Comparison of ENCODE assay signal across 2 cellular contexts in the genomic region with DNA sequence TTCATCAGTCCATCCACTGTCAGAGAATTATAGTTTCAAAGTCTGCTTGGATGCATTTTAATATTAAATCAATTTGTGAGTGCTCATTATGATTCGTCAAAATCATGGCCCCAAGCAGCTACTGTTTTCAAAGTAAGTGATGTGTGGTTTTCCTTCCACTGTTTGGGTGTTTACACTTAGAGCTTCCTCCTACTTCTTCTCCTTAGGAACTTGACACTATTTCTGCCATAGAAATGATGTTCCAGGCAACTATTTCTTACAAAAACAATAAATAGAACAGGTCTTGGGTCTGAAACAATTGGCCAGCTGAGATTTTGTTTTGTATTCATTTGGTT.
TF ChIP-seq lines count a peak whose summit lies in the region.

No MANE protein-coding gene starts in this region.

TF ChIP-seq in GM12878, 131 proteins besides CTCF, POLR2A, EP300 and RAD21 (continued from another document):
- TF ChIP-seq ZBTB33 (IDR thresholded peaks at IDR 0.05) = no peak
TF ChIP-seq in GM12878: peak in this region for 0.

TF ChIP-seq in HepG2, 621 proteins besides CTCF, POLR2A, EP300 and RAD21 (continued from another document):
- TF ChIP-seq, protein P1, sequence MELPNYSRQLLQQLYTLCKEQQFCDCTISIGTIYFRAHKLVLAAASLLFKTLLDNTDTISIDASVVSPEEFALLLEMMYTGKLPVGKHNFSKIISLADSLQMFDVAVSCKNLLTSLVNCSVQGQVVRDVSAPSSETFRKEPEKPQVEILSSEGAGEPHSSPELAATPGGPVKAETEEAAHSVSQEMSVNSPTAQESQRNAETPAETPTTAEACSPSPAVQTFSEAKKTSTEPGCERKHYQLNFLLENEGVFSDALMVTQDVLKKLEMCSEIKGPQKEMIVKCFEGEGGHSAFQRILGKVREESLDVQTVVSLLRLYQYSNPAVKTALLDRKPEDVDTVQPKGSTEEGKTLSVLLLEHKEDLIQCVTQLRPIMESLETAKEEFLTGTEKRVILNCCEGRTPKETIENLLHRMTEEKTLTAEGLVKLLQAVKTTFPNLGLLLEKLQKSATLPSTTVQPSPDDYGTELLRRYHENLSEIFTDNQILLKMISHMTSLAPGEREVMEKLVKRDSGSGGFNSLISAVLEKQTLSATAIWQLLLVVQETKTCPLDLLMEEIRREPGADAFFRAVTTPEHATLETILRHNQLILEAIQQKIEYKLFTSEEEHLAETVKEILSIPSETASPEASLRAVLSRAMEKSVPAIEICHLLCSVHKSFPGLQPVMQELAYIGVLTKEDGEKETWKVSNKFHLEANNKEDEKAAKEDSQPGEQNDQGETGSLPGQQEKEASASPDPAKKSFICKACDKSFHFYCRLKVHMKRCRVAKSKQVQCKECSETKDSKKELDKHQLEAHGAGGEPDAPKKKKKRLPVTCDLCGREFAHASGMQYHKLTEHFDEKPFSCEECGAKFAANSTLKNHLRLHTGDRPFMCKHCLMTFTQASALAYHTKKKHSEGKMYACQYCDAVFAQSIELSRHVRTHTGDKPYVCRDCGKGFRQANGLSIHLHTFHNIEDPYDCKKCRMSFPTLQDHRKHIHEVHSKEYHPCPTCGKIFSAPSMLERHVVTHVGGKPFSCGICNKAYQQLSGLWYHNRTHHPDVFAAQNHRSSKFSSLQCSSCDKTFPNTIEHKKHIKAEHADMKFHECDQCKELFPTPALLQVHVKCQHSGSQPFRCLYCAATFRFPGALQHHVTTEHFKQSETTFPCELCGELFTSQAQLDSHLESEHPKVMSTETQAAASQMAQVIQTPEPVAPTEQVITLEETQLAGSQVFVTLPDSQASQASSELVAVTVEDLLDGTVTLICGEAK (IDR thresholded peaks at IDR 0.05) = no peak
- TF ChIP-seq, protein P1 (CRISPR knock-in tag; IDR thresholded peaks at IDR 0.05) = no peak
- TF ChIP-seq EED (CRISPR knock-in tag; IDR thresholded peaks at IDR 0.05) (no peak), ZNF782 (CRISPR knock-in tag; IDR thresholded peaks at IDR 0.05; ENCODE audit: borderline replicate concordance) (no peak), ZNF547 (CRISPR knock-in tag; IDR thresholded peaks at IDR 0.05) (no peak), SRSF1 (optimal IDR thresholded peaks at IDR 0.05; ENCODE audit: low read depth, low read length) (no peak), ZNF839 (CRISPR knock-in tag; IDR thresholded peaks at IDR 0.05; ENCODE audit: borderline replicate concordance) (no peak), MIXL1 (CRISPR knock-in tag; IDR thresholded peaks at IDR 0.05) (no peak), CENPX (CRISPR knock-in tag; IDR thresholded peaks at IDR 0.05) (no peak), ASH2L (IDR thresholded peaks at IDR 0.05; ENCODE audit: insufficient read length, low read depth, low read length) (no peak), EEA1 (CRISPR knock-in tag; IDR thresholded peaks at IDR 0.05; ENCODE audit: borderline replicate concordance) (no peak), NPAS2 (CRISPR knock-in tag; IDR thresholded peaks at IDR 0.05; ENCODE audit: borderline replicate concordance) (no peak), JUN (CRISPR knock-in tag; IDR thresholded peaks at IDR 0.05) (no peak)
- TF ChIP-seq, protein P2, sequence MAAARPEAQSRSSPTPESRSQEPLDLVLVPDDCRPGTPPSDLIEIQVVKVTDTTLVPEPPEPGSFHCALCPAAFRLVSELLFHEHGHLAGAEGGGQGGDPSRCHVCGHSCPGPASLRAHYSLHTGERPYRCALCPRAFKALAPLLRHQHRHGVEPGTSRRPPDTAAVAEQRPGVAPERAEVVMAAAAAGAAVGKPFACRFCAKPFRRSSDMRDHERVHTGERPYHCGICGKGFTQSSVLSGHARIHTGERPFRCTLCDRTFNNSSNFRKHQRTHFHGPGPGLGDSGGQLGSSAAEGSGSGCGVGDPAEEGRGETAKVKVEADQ (CRISPR knock-in tag; IDR thresholded peaks at IDR 0.05; ENCODE audit: borderline replicate concordance) = no peak
- TF ChIP-seq, protein P3, sequence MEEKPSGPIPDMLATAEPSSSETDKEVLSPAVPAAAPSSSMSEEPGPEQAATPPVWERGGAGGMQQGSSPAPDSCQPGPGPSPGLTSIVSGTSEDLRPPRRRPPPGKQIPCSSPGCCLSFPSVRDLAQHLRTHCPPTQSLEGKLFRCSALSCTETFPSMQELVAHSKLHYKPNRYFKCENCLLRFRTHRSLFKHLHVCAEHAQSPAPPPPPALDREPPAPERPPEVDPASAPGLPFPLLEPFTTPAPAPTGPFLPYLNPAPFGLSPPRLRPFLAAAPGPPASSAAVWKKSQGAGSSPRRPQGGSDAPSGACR (CRISPR knock-in tag; IDR thresholded peaks at IDR 0.05) = no peak
- TF ChIP-seq, protein P4, sequence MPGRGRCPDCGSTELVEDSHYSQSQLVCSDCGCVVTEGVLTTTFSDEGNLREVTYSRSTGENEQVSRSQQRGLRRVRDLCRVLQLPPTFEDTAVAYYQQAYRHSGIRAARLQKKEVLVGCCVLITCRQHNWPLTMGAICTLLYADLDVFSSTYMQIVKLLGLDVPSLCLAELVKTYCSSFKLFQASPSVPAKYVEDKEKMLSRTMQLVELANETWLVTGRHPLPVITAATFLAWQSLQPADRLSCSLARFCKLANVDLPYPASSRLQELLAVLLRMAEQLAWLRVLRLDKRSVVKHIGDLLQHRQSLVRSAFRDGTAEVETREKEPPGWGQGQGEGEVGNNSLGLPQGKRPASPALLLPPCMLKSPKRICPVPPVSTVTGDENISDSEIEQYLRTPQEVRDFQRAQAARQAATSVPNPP (CRISPR knock-in tag; IDR thresholded peaks at IDR 0.05) = no peak
